Comparison of ENCODE assay signal across 11 cellular contexts in the genomic region with DNA sequence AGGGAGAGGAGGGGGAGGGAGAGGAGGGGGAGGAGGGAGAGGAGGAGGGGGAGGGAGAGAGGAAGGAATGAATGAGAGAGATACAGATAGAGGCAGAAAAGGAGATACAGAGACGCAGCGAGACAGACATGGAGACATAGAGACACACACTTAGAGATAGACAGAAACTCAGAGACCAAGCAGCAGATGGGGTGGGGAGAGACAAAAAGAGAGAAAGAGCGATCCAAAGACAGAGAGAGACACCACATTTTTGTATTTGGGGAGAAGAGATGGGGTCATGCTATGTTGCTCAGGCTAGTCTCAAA. TPM values are rescaled to one million over a fixed set of nuclear protein-coding genes. Genes with fewer than 3 reads are reported as not detected.
DNase-seq lines count a peak whose midpoint lies in the region; ATAC-seq and TF ChIP-seq lines count a peak whose summit lies in the region.
"Had no signal": no experiment of that assay in that cellular context is flagged by ENCODE, and none has a peak within 500 bp of the region (broad histone marks: within the 10 kb centered on the region; RNA-seq: fewer than 3 reads in every experiment).

No MANE protein-coding gene starts in this region.

- 100% methylated on average over 1 of the region's 3 CpGs for WGBS in mammary epithelial cell (ENCODE audit: low coverage, missing lambda C conversion rate)
- 75% methylated on average over 1 of the region's 3 CpGs for WGBS in smooth muscle cell (ENCODE audit: low lambda C conversion rate)

- TF ChIP-seq CTCF in GM06990 (IDR thresholded peaks at IDR 0.05; ENCODE audit: insufficient read depth, low read length, poor library complexity, severe bottlenecking) (no peak), mammary epithelial cell (conservative IDR thresholded peaks at IDR 0.05 in 1 of 2, IDR thresholded peaks at IDR 0.05 in 1 of 2; ENCODE audit: extremely low read depth in 1 of 2, insufficient read depth in 1 of 2, low read depth in 1 of 2, low read length in 2 of 2) (no peak), neural progenitor cell (IDR thresholded peaks at IDR 0.05) (no peak), smooth muscle cell (IDR thresholded peaks at IDR 0.05; ENCODE audit: borderline replicate concordance, insufficient read depth, poor library complexity, severe bottlenecking) (no peak)

- intact Hi-C loops in mammary epithelial cell (cut with micrococcal nuclease): loop anchor here (1.0 to 10.0 kb wide), 7 partner anchors 28 to 318 kb away; a partner anchor contains a TSS

- peaks cover 22% of the 10 kb centered on the region for H3K4me1 Mint-ChIP-seq in neural progenitor cell

- H3K27ac ChIP-seq in mammary epithelial cell (ENCODE audit: insufficient read depth, low read depth, low read length) (no peak overlapping the region), neural progenitor cell (no peak overlapping the region), smooth muscle cell (ENCODE audit: low read depth) (no peak overlapping the region)
- H3K27ac ChIP-seq: HL-60 had no signal

- BruUV-seq in mammary epithelial cell (replicated peaks; lab: Mats Ljungman, UMichigan): no TSS peak

- peaks cover 19% of the 10 kb centered on the region for H3F3A ChIP-seq in neural progenitor cell (ENCODE audit: low read depth)
- H3F3A ChIP-seq in smooth muscle cell (ENCODE audit: low read depth): no peaks in the 10 kb centered on the region

- H3K27me3 Mint-ChIP-seq in neural progenitor cell (ENCODE audit: insufficient read depth, low read depth): peaks cover 7% of the 10 kb centered on the region

- ATAC-seq in GM19023 (IDR thresholded peaks at IDR 0.05; ENCODE audit: unreplicated experiment): no peak

- peaks cover 2% of the 10 kb centered on the region for H3K36me3 Mint-ChIP-seq in neural progenitor cell

- H3K4me3 Mint-ChIP-seq in neural progenitor cell: peak overlapping the region; percentile 17

- peaks cover 17% of the 10 kb centered on the region for H3K4me1 ChIP-seq in mammary epithelial cell (ENCODE audit: insufficient read depth, low read length)
- peaks cover 5% of the 10 kb centered on the region for H3K4me1 ChIP-seq in neural progenitor cell
- peaks cover 4% of the 10 kb centered on the region for H3K4me1 ChIP-seq in smooth muscle cell (ENCODE audit: low read depth)

- H3K27me3 ChIP-seq in GM06990 (replicated peaks; ENCODE audit: control insufficient read depth, insufficient read depth, low read length) (no peaks in the 10 kb centered on the region), mammary epithelial cell (ENCODE audit: insufficient read depth, low read length) (no peaks in the 10 kb centered on the region), neural progenitor cell (no peaks in the 10 kb centered on the region), smooth muscle cell (ENCODE audit: low read depth) (no peaks in the 10 kb centered on the region)

- H3K9me3 ChIP-seq in mammary epithelial cell (replicated peaks; ENCODE audit: insufficient read depth, low read length): no peaks in the 10 kb centered on the region
- no peaks in the 10 kb centered on the region for H3K9me3 ChIP-seq in neural progenitor cell (ENCODE audit: low read depth)
- H3K9me3 ChIP-seq in smooth muscle cell (replicated peaks; ENCODE audit: low read depth): no peaks in the 10 kb centered on the region
- H3K9me3 ChIP-seq: psoas muscle had no signal

- H3K9me3 Mint-ChIP-seq in neural progenitor cell: no peaks in the 10 kb centered on the region

- peak overlapping the region; percentile 0 for H3K27ac Mint-ChIP-seq in neural progenitor cell

- in situ Hi-C loops in mammary epithelial cell (cut with MboI; ENCODE audit: low sequenced_read_pairs in 2 of 2): loop anchor here in 1 of 2 donors (10.0 to 25.0 kb wide), 2 partner anchors 198 to 340 kb away; a partner anchor contains a TSS

- CTCF ChIA-PET in mammary epithelial cell (lab: Charles Lee; ENCODE audit: low non-redundant PET): no interaction called here

- H3K79me2 ChIP-seq in mammary epithelial cell (ENCODE audit: insufficient read depth, low read length) (no peaks in the 10 kb centered on the region), neural progenitor cell (ENCODE audit: low read depth) (peaks cover 15% of the 10 kb centered on the region), smooth muscle cell (ENCODE audit: low read depth) (no peaks in the 10 kb centered on the region)

- dilution Hi-C loops in mammary epithelial cell (cut with HindIII; ENCODE audit: low sequenced_read_pairs): no loop called here

- H2AFZ ChIP-seq in mammary epithelial cell (ENCODE audit: low read depth, low read length) (peak overlapping the region; percentile 97), neural progenitor cell (replicated peaks) (no peak overlapping the region), smooth muscle cell (ENCODE audit: low read depth) (no peak overlapping the region)

- H3K9ac ChIP-seq in mammary epithelial cell (ENCODE audit: insufficient read depth, low read length) (no peak overlapping the region), neural progenitor cell (no peak overlapping the region), smooth muscle cell (ENCODE audit: low read depth) (no peak overlapping the region)

- H3K4me2 ChIP-seq in mammary epithelial cell (ENCODE audit: insufficient read depth, low read depth, low read length): peak overlapping the region; percentile 93
- no peak overlapping the region for H3K4me2 ChIP-seq in neural progenitor cell
- H3K4me2 ChIP-seq in smooth muscle cell: no peak overlapping the region

- peak overlapping the region; percentile 64 for H3K4me3 ChIP-seq in GM06990 (replicated peaks; ENCODE audit: low read depth, low read length)
- H3K4me3 ChIP-seq in mammary epithelial cell (replicated peaks in 1 of 3; ENCODE audit: insufficient read depth in 1 of 3, low read depth in 2 of 3, low read length in 3 of 3): peak overlapping the region in 1 of 3 experiments; percentile 54
- no peak overlapping the region for H3K4me3 ChIP-seq in neural progenitor cell
- H3K4me3 ChIP-seq in smooth muscle cell: no peak overlapping the region

- DNase-seq in GM06990 (ENCODE audit: extremely low read depth, insufficient read length): no peak
- peak; percentile 35 for DNase-seq in NAMALWA (ENCODE audit: low spot score)
- no peak for DNase-seq in mammary epithelial cell
- DNase-seq in neural progenitor cell (ENCODE audit: low spot score): no peak
- DNase-seq in smooth muscle cell (lab: John Stamatoyannopoulos, UW; ENCODE audit: unreplicated experiment): no peak
- DNase-seq in cerebellar cortex (ENCODE audit: low spot score): no peak
- no peak for DNase-seq in D341Med (ENCODE audit: low spot score)

- H3K36me3 ChIP-seq in GM06990 (ENCODE audit: control insufficient read depth, insufficient read depth, low read length) (no peaks in the 10 kb centered on the region), mammary epithelial cell (ENCODE audit: insufficient read depth, low read length) (no peaks in the 10 kb centered on the region), neural progenitor cell (no peaks in the 10 kb centered on the region), smooth muscle cell (ENCODE audit: low read depth) (no peaks in the 10 kb centered on the region)

- H4K20me1 ChIP-seq in mammary epithelial cell (ENCODE audit: insufficient read depth, low read length) (no peaks in the 10 kb centered on the region), neural progenitor cell (ENCODE audit: low read depth) (no peaks in the 10 kb centered on the region), smooth muscle cell (ENCODE audit: low read depth) (no peaks in the 10 kb centered on the region)

RNA-seq across cellular contexts. Expression of a gene that starts 0.9 kb away (rescaled TPM):
- total RNA-seq in mammary epithelial cell: 1 to 10 TPM; 3.0 to 3.5 TPM
- polyA plus RNA-seq in mammary epithelial cell: 1.3 TPM
- polyA minus RNA-seq in mammary epithelial cell: not detected
- 12.6 and 49.8 TPM in 2 replicates for total RNA-seq in neural progenitor cell (ENCODE audit: low replicate concordance)
- 0.09 and 1.7 TPM in 2 replicates for total RNA-seq in smooth muscle cell
- 6.9 and 9.5 TPM in 2 replicates for polyA plus RNA-seq in smooth muscle cell

RNA-seq across cellular contexts. Expression of a gene that starts 9.7 kb away (rescaled TPM):
- total RNA-seq in mammary epithelial cell (1 to 10 TPM in 1 of 2 donors, under 1 TPM in 1; 0.73 to 2.2 TPM), neural progenitor cell (ENCODE audit: low replicate concordance) (7.4 and 10.3 TPM in 2 replicates), smooth muscle cell (3.5 and 4.5 TPM in 2 replicates)
- polyA plus RNA-seq in mammary epithelial cell (0.69 TPM), smooth muscle cell (6.9 and 11.3 TPM in 2 replicates)
- polyA minus RNA-seq in mammary epithelial cell: not detected

RNA-seq across cellular contexts. Expression of a gene that starts 26.0 kb away (rescaled TPM):
- total RNA-seq in mammary epithelial cell: under 1 TPM; 0.16 to 0.33 TPM
- 0.03 TPM for polyA plus RNA-seq in mammary epithelial cell
- polyA minus RNA-seq in mammary epithelial cell: not detected
- 0.87 TPM in 1 of 2 replicates, not detected in the other for total RNA-seq in neural progenitor cell (ENCODE audit: low replicate concordance)
- total RNA-seq in smooth muscle cell: not detected in 2 replicates
- 0.22 TPM in 1 of 2 replicates, not detected in the other for polyA plus RNA-seq in smooth muscle cell
- total RNA-seq: frontal cortex had no signal

RNA-seq across cellular contexts. Expression of a gene that starts 27.6 kb away (rescaled TPM):
- total RNA-seq in mammary epithelial cell (10 to 100 TPM in 1 of 2 donors, 1 to 10 TPM in 1; 4.0 to 15.7 TPM), neural progenitor cell (ENCODE audit: low replicate concordance) (7.2 and 46.1 TPM in 2 replicates), smooth muscle cell (4.0 and 8.2 TPM in 2 replicates)
- polyA plus RNA-seq in mammary epithelial cell (6.0 TPM), smooth muscle cell (9.3 and 13.8 TPM in 2 replicates)
- polyA minus RNA-seq in mammary epithelial cell: 0.47 TPM

RNA-seq across cellular contexts. Expression of a gene that starts 27.9 kb away (rescaled TPM):
- total RNA-seq in mammary epithelial cell (1,000 to 10,000 TPM; 1,261 to 1,652 TPM), neural progenitor cell (ENCODE audit: low replicate concordance) (1,962 and 2,391 TPM in 2 replicates), smooth muscle cell (1,279 and 1,519 TPM in 2 replicates)
- polyA plus RNA-seq in mammary epithelial cell (2,143 TPM), smooth muscle cell (666 and 762 TPM in 2 replicates)
- polyA minus RNA-seq in mammary epithelial cell: 987 TPM
